In genomic region chr9:96079816-96080215, GRCh38 we compare ENCODE assay signal across 1 cellular context.
TF ChIP-seq lines count a peak whose summit lies in the region.

No MANE protein-coding gene starts in this region.

TF ChIP-seq in HCT116, 20 proteins besides CTCF, POLR2A, EP300 and RAD21 (continued from another document):
- TF ChIP-seq ZBTB33 (IDR thresholded peaks at IDR 0.05; ENCODE audit: extremely low read depth, insufficient replicate concordance, low read length) (no peak), POLR2AphosphoS5 (IDR thresholded peaks at IDR 0.05; ENCODE audit: low read depth, low read length) (no peak), ELF1 (IDR thresholded peaks at IDR 0.05; ENCODE audit: borderline replicate concordance, low read depth) (no peak), YY1 (IDR thresholded peaks at IDR 0.05; ENCODE audit: extremely low read depth, insufficient replicate concordance, low read depth, low read length) (no peak), ZNF274 (IDR thresholded peaks at IDR 0.05; ENCODE audit: low read depth, low read length) (no peak), SIN3A (IDR thresholded peaks at IDR 0.05; ENCODE audit: low read depth) (no peak)
